In the genomic region with DNA sequence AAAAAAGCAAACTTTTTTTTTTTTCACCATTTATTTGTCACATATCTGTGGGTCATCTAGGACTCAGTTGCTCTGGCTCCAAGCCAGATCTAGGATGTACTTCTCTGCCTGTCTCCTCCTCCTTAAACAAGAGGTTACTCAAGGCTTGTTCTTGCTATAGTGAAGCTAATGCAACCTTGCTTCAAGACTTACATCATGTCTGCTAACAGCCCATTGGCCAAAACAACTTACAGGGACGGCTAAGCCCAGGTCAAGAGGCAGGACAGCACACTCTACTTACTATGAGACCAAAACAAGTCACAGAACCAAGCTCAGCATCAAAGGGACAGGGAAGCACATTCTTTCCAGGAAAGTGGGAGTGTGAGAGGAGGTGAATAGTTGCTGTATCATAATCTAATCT, we compare ENCODE assay signal across 20 cellular contexts.
"Had no signal": no experiment of that assay in that cellular context is flagged by ENCODE, and none has a peak within 500 bp of the region (broad histone marks: within the 10 kb centered on the region; RNA-seq: fewer than 3 reads in every experiment).

No MANE protein-coding gene starts in this region.

- H3K36me3 ChIP-seq: ascending aorta, brain microvascular endothelial cell, left lung, neutrophil, ovary, right atrium auricular region, suprapubic skin had no signal

- H3K9me3 ChIP-seq: ascending aorta, left lung, neutrophil, ovary, psoas muscle, right atrium auricular region, suprapubic skin had no signal

- H3K4me1 ChIP-seq: ascending aorta, foreskin keratinocyte, left lung, psoas muscle, right atrium auricular region, suprapubic skin had no signal

- DNase-seq: activated gamma-delta T cell treated with Interleukin-2 at 50 U/mL for 16 hours; activated T-cell treated with anti-CD3 and anti-CD28 coated beads, Interleukin-2, amount 50 U/mL, for 1 hour; brain microvascular endothelial cell; dermis blood vessel endothelial cell; effector memory CD4-positive, alpha-beta T cell; foreskin keratinocyte; glutamatergic neuron; kidney glomerular epithelial cell; left lung; ovary; psoas muscle; stimulated activated CD4-positive, alpha-beta T cell treated with anti-CD3 and anti-CD28 coated beads, Interleukin-12 subunit alpha, Interleukin-12 subunit beta, amount 100 ng/mL, for 4 hours; stimulated activated CD4-positive, alpha-beta T cell treated with anti-CD3 and anti-CD28 coated beads, Interleukin-1b, Interleukin-23, amount 100 ng/mL, for 48 hours; stimulated activated naive CD8-positive, alpha-beta T cell treated with anti-CD3 and anti-CD28 coated beads, Interleukin-15, amount 100 ng/mL, for 72 hours had no signal

- H3K27ac ChIP-seq: ascending aorta, brain microvascular endothelial cell, foreskin keratinocyte, hepatocyte, left lung, neutrophil, ovary, psoas muscle, right atrium auricular region, suprapubic skin had no signal

- H3K27me3 ChIP-seq: ascending aorta, ovary, right atrium auricular region had no signal

- H3K4me3 ChIP-seq: ascending aorta, hepatocyte, left lung, lung, ovary, psoas muscle, right atrium auricular region, suprapubic skin had no signal
